In genomic region chr20:47319517-47320252, GRCh38 we compare ENCODE assay signal across 8 cellular contexts. TPM values are rescaled to one million over a fixed set of nuclear protein-coding genes. Genes with fewer than 3 reads are reported as not detected.
DNase-seq lines count a peak whose midpoint lies in the region; ATAC-seq and TF ChIP-seq lines count a peak whose summit lies in the region.

No MANE protein-coding gene starts in this region.

- H3K27ac ChIP-seq in CD8-positive, alpha-beta T cell (ENCODE audit: low read depth, low read length), result peak overlapping the region; percentile 9
- H3K27ac ChIP-seq in iPS DF 6.9 (ENCODE audit: low read length), result peak overlapping the region; percentile 72

- peaks cover 76% of the 10 kb centered on the region for H3K4me1 Mint-ChIP-seq in CD8-positive, alpha-beta T cell (ENCODE audit: low read depth)
- peaks cover 65% of the 10 kb centered on the region for H3K4me1 Mint-ChIP-seq in activated T-cell treated with anti-CD3 and anti-CD28 coated beads, Interleukin-2, amount 50 U/mL, for 4 hours (ENCODE audit: low read depth)

- ATAC-seq in CD8-positive, alpha-beta T cell, result no peak
- no peak for ATAC-seq in HG03196 (IDR thresholded peaks at IDR 0.05; ENCODE audit: unreplicated experiment)
- ATAC-seq in activated T-cell treated with anti-CD3 and anti-CD28 coated beads, Interleukin-2, amount 50 U/mL, for 4 hours, result no peak
- no peak for ATAC-seq in HG03095 (IDR thresholded peaks at IDR 0.05; ENCODE audit: unreplicated experiment)

- H3K4me3 Mint-ChIP-seq in CD8-positive, alpha-beta T cell, result no peak overlapping the region
- no peak overlapping the region for H3K4me3 Mint-ChIP-seq in activated T-cell treated with anti-CD3 and anti-CD28 coated beads, Interleukin-2, amount 50 U/mL, for 4 hours

- no peak for TF ChIP-seq CTCF in CD8-positive, alpha-beta T cell (IDR thresholded peaks at IDR 0.05)

- no CpG with 5 or more reads among the region's 17 CpGs for WGBS in iPS DF 6.9 (ENCODE audit: insufficient coverage, insufficient read length)

- H3K27me3 ChIP-seq in CD8-positive, alpha-beta T cell (ENCODE audit: insufficient read depth, low read length), result no peaks in the 10 kb centered on the region
- H3K27me3 ChIP-seq in MG63 (no peaks in the 10 kb centered on the region), iPS DF 6.9 (ENCODE audit: control insufficient read depth, insufficient read depth, low read length) (no peaks in the 10 kb centered on the region)

- POLR2A ChIA-PET in CD8-positive, alpha-beta T cell (lab: Charles Lee), result no interaction called here

- H3K4me3 ChIP-seq in CD8-positive, alpha-beta T cell (ENCODE audit: low read depth, low read length), result no peak overlapping the region
- H3K4me3 ChIP-seq in MG63 (no peak overlapping the region; the same call in 1 of the 2 replicates), iPS DF 6.9 (ENCODE audit: low read length) (no peak overlapping the region; the same call in 1 of the 2 replicates)

- no peaks in the 10 kb centered on the region for H3K36me3 ChIP-seq in CD8-positive, alpha-beta T cell (ENCODE audit: insufficient read depth, low read length)
- H3K36me3 ChIP-seq in MG63 (peaks cover 33% of the 10 kb centered on the region), iPS DF 6.9 (ENCODE audit: control insufficient read depth, insufficient read depth, low read length) (no peaks in the 10 kb centered on the region)

- no peaks in the 10 kb centered on the region for H3K9me3 ChIP-seq in CD8-positive, alpha-beta T cell (ENCODE audit: low read length)
- 0 out of 2 replicates have a peak, but pooled peaks cover 2% of the 10 kb centered on the region for H3K9me3 ChIP-seq in MG63
- H3K9me3 ChIP-seq in iPS DF 6.9 (ENCODE audit: control insufficient read depth, insufficient read depth, low read length), result no peaks in the 10 kb centered on the region

- H3K27ac Mint-ChIP-seq in CD8-positive, alpha-beta T cell, result peak overlapping the region; percentile 78

- peaks cover 50% of the 10 kb centered on the region for H3K4me1 ChIP-seq in CD8-positive, alpha-beta T cell (ENCODE audit: insufficient read depth, low read length)
- peaks cover 29% of the 10 kb centered on the region for H3K4me1 ChIP-seq in iPS DF 6.9 (ENCODE audit: control insufficient read depth, insufficient read depth, low read length)

- peaks cover 16% of the 10 kb centered on the region for H3K36me3 Mint-ChIP-seq in CD8-positive, alpha-beta T cell
- H3K36me3 Mint-ChIP-seq in activated T-cell treated with anti-CD3 and anti-CD28 coated beads, Interleukin-2, amount 50 U/mL, for 4 hours (ENCODE audit: insufficient read depth), result peaks cover 3% of the 10 kb centered on the region

- no peaks in the 10 kb centered on the region for H3K27me3 Mint-ChIP-seq in CD8-positive, alpha-beta T cell (ENCODE audit: low read depth)
- no peaks in the 10 kb centered on the region for H3K27me3 Mint-ChIP-seq in activated T-cell treated with anti-CD3 and anti-CD28 coated beads, Interleukin-2, amount 50 U/mL, for 4 hours (ENCODE audit: low read depth)

- H3K9me3 Mint-ChIP-seq in CD8-positive, alpha-beta T cell, result no peaks in the 10 kb centered on the region
- H3K9me3 Mint-ChIP-seq in activated T-cell treated with anti-CD3 and anti-CD28 coated beads, Interleukin-2, amount 50 U/mL, for 4 hours, result no peaks in the 10 kb centered on the region

- CTCF ChIA-PET in CD8-positive, alpha-beta T cell (lab: Charles Lee), result interaction anchor here (0.7 to 6.3 kb wide), 3 partner anchors 9 to 64 kb away, joined by 3 to 27 read pairs (median 3); no protein-coding TSS in a partner anchor

- DNase-seq in CD8-positive, alpha-beta T cell, result no peak
- peak; percentile 76 for DNase-seq in MG63
- peak; percentile 89 for DNase-seq in astrocyte of the hippocampus (ENCODE audit: low read depth, low spot score)
- DNase-seq in iPS DF 6.9 (ENCODE audit: low read depth, low spot score), result peak; percentile 92
- peak; percentile 39 for DNase-seq in retina
- no peak for DNase-seq in activated T-cell treated with anti-CD3 and anti-CD28 coated beads, Interleukin-2, amount 50 U/mL, for 4 hours

- intact Hi-C loops in CD8-positive, alpha-beta T cell (cut with DNase I, micrococcal nuclease), result loop anchor here in 1 of 2 experiments (5.0 kb wide), 1 partner anchor 33 kb away; no protein-coding TSS in a partner anchor

RNA-seq across cellular contexts. Expression of gene ZMYND8, which starts 36.8 kb away (rescaled TPM):
- total RNA-seq in CD8-positive, alpha-beta T cell, result 10 to 100 TPM; 23.2 to 27.0 TPM
- total RNA-seq in MG63 (2014; rRNA removed; shearing (Covaris generic); ENCODE audit: low replicate concordance), result 10.2 and 14.1 TPM in 2 replicates
- total RNA-seq in activated T-cell treated with anti-CD3 and anti-CD28 coated beads, Interleukin-2, amount 50 U/mL, for 4 hours, result 10 to 100 TPM; 15.6 to 18.7 (median 17.5) TPM

Comparison
In these comparisons a context has a peak if more than half of its experiments do, and no peak if none do; other contexts are left out.
1. DNase-seq: peak in MG63 (single experiment), astrocyte of the hippocampus (single experiment), iPS DF 6.9 (single experiment) and retina (single experiment); none in CD8-positive, alpha-beta T cell (0 of 7) and activated T-cell treated with anti-CD3 and anti-CD28 coated beads, Interleukin-2, amount 50 U/mL, for 4 hours (single experiment).